28 cellular contexts compared by ENCODE assay signal in the genomic region with DNA sequence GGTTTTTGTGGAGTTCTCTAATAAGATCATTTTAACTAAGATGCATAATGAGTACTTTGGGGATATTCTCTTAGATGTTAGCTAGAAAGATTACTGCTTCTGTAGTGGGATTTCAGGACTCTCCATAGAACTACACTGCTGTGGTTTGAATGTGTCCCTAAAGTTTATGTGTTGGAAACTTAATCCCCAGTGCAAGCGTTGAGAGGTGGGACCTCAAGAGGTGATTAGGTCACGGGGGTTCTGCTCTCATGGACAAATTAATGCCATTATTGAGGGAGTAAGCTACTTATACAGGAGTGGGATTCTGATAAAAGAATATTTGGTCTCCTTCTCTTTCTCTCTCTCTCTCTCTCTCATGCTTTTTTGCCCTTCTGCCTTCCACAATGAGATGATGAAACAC.
"Had no signal": no experiment of that assay in that cellular context is flagged by ENCODE, and none has a peak within 500 bp of the region (broad histone marks: within the 10 kb centered on the region; RNA-seq: fewer than 3 reads in every experiment).

No MANE protein-coding gene starts in this region.

- DNase-seq: colonic mucosa; cortex of kidney; effector CD8-positive, alpha-beta T cell; effector memory CD8-positive, alpha-beta T cell; endodermal cell; erythroblast; esophagus squamous epithelium; foreskin fibroblast; foreskin melanocyte; gastrocnemius medialis; glutamatergic neuron; head of caudate nucleus; heart right ventricle; hippocampal formation; immature natural killer cell; islet precursor cell; kidney; kidney glomerular epithelial cell; left colon; left lung; left ventricle myocardium superior; lower lobe of right lung; mesenchymal stem cell; mucosa of descending colon; naive B cell had no signal

- H3K36me3 Mint-ChIP-seq: immature natural killer cell, mesothelial cell of epicardium, naive B cell had no signal

- H3K4me3 Mint-ChIP-seq: dendritic cell treated with granulocyte-macrophage colony-stimulating factor and Interleukin-4, amounts not matched to agents 40 ng/mL and 50 ng/mL, for 4 days; effector memory CD8-positive, alpha-beta T cell; endodermal cell; immature natural killer cell; mesothelial cell of epicardium; naive B cell had no signal

- H3K9me3 Mint-ChIP-seq: dendritic cell treated with granulocyte-macrophage colony-stimulating factor and Interleukin-4, amounts not matched to agents 40 ng/mL and 50 ng/mL, for 4 days; effector memory CD8-positive, alpha-beta T cell; endodermal cell; immature natural killer cell had no signal

- ATAC-seq: effector memory CD8-positive, alpha-beta T cell; esophagus mucosa; gastrocnemius medialis; heart right ventricle; left colon; left lung; left ventricle myocardium superior; lower lobe of right lung; mucosa of descending colon had no signal

- H3K4me1 Mint-ChIP-seq: immature natural killer cell, naive B cell had no signal

- H3K27ac Mint-ChIP-seq: dendritic cell treated with granulocyte-macrophage colony-stimulating factor and Interleukin-4, amounts not matched to agents 40 ng/mL and 50 ng/mL, for 4 days; effector memory CD8-positive, alpha-beta T cell; endodermal cell; immature natural killer cell; mesothelial cell of epicardium; naive B cell had no signal
